29 cellular contexts compared by ENCODE assay signal in genomic region chr13:79918620-79919019, GRCh38.
A peak's percentile ranks its signal among the peaks of the same experiment; 100 is the strongest.
DNase-seq lines count a peak whose midpoint lies in the region; ATAC-seq and TF ChIP-seq lines count a peak whose summit lies in the region.
"Had no signal": no experiment of that assay in that cellular context is flagged by ENCODE, and none has a peak within 500 bp of the region (broad histone marks: within the 10 kb centered on the region; RNA-seq: fewer than 3 reads in every experiment).

No MANE protein-coding gene starts in this region.

- CTCF ChIA-PET in Panc1 (lab: Charles Lee), result no interaction called here

- in situ Hi-C loops in Panc1 (cut with HindIII; ENCODE audit: low pct_unique_long_range_greater_than_20kb, low sequenced_read_pairs), result no loop called here

- DNase-seq in left ventricle myocardium superior, result no peak
- DNase-seq in cardiac septum (ENCODE audit: low spot score), result no peak
- no peak for DNase-seq in Panc1 (ENCODE audit: low read depth, low spot score)
- peak; percentile 69 for DNase-seq in fibroblast of villous mesenchyme (ENCODE audit: low read depth)
- no peak for DNase-seq in colonic mucosa
- DNase-seq in OCI-M1 (lab: John Stamatoyannopoulos, UW), result no peak
- DNase-seq in hepatic stellate cell (ENCODE audit: low spot score), result no peak
- DNase-seq: activated CD4-positive, alpha-beta T cell treated with anti-CD3 and anti-CD28 coated beads, Interleukin-2, amount 10 ng/mL, durations not matched to agents 7 days and 5 days; activated naive CD4-positive, alpha-beta T cell treated with anti-CD3 and anti-CD28 coated beads for 36 hours; activated T-cell treated with anti-CD3 and anti-CD28 coated beads, Interleukin-2, amount 50 U/mL, for 72 hours; amniotic stem cell; cortex of kidney; DND-41; endodermal cell; H9; head of caudate nucleus; naive B cell; NCI-H1436; NCI-H2171 treated with DMSO at 0.1 percent for 48 hours; NCI-H524 treated with DMSO at 0.1 percent for 48 hours; RPMI8226; stimulated activated CD4-positive, alpha-beta T cell treated with anti-CD3 and anti-CD28 coated beads, Interleukin-4, amount 100 ng/mL, for 4 hours; stimulated activated naive CD4-positive, alpha-beta T cell treated with Interleukin-2 at 50 U/mL for 16 hours; T-helper 2 cell; testis had no signal

- TF ChIP-seq CTCF in Panc1 (IDR thresholded peaks at IDR 0.05) (no peak), fibroblast of villous mesenchyme (IDR thresholded peaks at IDR 0.05; ENCODE audit: insufficient read depth, low read depth, low read length) (no peak), colonic mucosa (IDR thresholded peaks at IDR 0.05) (no peak)

- no peaks in the 10 kb centered on the region for H3K36me3 ChIP-seq in Panc1 (ENCODE audit: control insufficient read depth, insufficient read depth, low read length)
- H3K36me3 ChIP-seq in colonic mucosa, result no peaks in the 10 kb centered on the region
- H3K36me3 ChIP-seq: BLaER1 treated with 17β-estradiol and CSF1 and Interleukin-3, amounts not matched to agents 10 nM and 100 nM; right atrium auricular region had no signal

- H3K4me1 ChIP-seq in Panc1 (ENCODE audit: control insufficient read depth, insufficient read depth, low read length) (peaks cover 9% of the 10 kb centered on the region), colonic mucosa (no peaks in the 10 kb centered on the region)
- H3K4me1 ChIP-seq: testis had no signal

- peak overlapping the region; percentile 61; the same call in 1 of the 2 replicates for H3K27ac ChIP-seq in Panc1 (ENCODE audit: low read length)
- H3K27ac ChIP-seq in colonic mucosa, result no peak overlapping the region
- H3K27ac ChIP-seq: BLaER1 treated with 17β-estradiol and CSF1 and Interleukin-3, amounts not matched to agents 10 nM and 100 nM; right atrium auricular region; SK-N-MC; testis had no signal

- intact Hi-C loops in left ventricle myocardium superior (cut with micrococcal nuclease) (no loop called here), cardiac septum (cut with DNase I) (no loop called here), Panc1 (cut with micrococcal nuclease; ENCODE audit: unreplicated experiment) (no loop called here), colonic mucosa (cut with DNase I) (no loop called here)

- H3K27me3 ChIP-seq in Panc1 (ENCODE audit: control insufficient read depth, insufficient read depth, low read length) (no peaks in the 10 kb centered on the region), colonic mucosa (no peaks in the 10 kb centered on the region)
- H3K27me3 ChIP-seq: BLaER1 treated with 17β-estradiol and CSF1 and Interleukin-3, amounts not matched to agents 10 nM and 100 nM; right atrium auricular region; testis had no signal

- ATAC-seq in left ventricle myocardium superior (peak; percentile 15), Panc1 (no peak), GM21390 (IDR thresholded peaks at IDR 0.05; ENCODE audit: unreplicated experiment) (no peak)
- ATAC-seq: activated T-cell treated with anti-CD3 and anti-CD28 coated beads, Interleukin-2, amount 50 U/mL, for 72 hours had no signal

- no peak overlapping the region for H3K9ac ChIP-seq in colonic mucosa (ENCODE audit: low read depth in 2 of 2, low read length in 2 of 2)
- H3K9ac ChIP-seq: BLaER1 treated with 17β-estradiol and CSF1 and Interleukin-3, amounts not matched to agents 10 nM and 100 nM had no signal

- POLR2A ChIA-PET in Panc1 (lab: Charles Lee), result no interaction called here

- BruUV-seq in Panc1 (replicated peaks; lab: Mats Ljungman, UMichigan), result no TSS peak

- H3K4me3 ChIP-seq in Panc1 (ENCODE audit: low read depth in 2 of 2, low read length in 2 of 2), result no peak overlapping the region
- no peak overlapping the region for H3K4me3 ChIP-seq in fibroblast of villous mesenchyme (ENCODE audit: low read depth, low read length)
- no peak overlapping the region for H3K4me3 ChIP-seq in colonic mucosa
- H3K4me3 ChIP-seq: BLaER1 treated with 17β-estradiol and CSF1 and Interleukin-3, amounts not matched to agents 10 nM and 100 nM; right atrium auricular region; SK-N-MC; testis had no signal

- no peaks in the 10 kb centered on the region; the same call in 1 of the 2 replicates for H3K9me3 ChIP-seq in Panc1 (ENCODE audit: control insufficient read depth, insufficient read depth, low read depth, low read length)
- H3K9me3 ChIP-seq in colonic mucosa, result no peaks in the 10 kb centered on the region
- H3K9me3 ChIP-seq: testis had no signal
